8 cellular contexts compared by ENCODE assay signal in the genomic region with DNA sequence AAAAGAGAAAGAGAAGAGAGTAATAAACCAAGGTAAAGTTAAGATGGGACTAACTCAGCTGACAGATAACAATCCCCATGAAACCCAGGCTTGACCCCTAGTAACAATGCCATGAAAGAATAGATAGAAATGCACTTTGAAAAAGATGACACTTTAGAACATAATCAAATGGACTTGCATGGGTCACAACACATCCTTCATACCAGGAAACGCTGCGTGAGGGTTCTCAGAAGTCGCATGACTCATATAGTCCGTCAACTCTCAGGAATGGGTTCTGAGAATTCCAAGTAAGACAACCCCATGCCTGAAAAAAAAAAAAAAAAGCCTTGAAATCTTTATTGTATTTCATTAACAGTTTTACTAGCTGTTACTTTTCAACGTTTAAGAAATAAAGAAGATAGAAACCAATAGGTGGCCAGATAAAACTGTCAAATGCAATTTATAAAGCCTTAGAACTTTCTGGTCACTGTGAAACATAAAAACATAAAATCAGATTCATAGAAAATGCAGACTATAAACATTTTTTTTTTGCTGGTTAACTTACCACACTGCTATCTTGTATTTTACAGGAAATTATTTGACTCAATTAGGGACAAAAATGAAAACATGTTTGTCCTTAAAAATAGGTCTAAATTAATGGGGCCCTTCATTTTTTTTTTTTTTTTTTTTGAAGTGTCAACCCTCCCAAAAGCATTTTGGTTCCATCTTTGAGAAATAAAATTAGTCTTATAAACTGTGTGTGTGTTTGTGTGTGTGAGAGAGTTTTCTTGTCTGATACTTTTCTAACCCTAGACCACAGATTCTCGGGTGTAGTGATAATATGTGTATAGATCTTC.
A peak's percentile ranks its signal among the peaks of the same experiment; 100 is the strongest.
DNase-seq lines count a peak whose midpoint lies in the region; ATAC-seq and TF ChIP-seq lines count a peak whose summit lies in the region.

No MANE protein-coding gene starts in this region.

- no peak overlapping the region for H3K18ac ChIP-seq in trophoblast cell (ENCODE audit: low read length)

- no peaks in the 10 kb centered on the region for H3K4me1 ChIP-seq in CD8-positive, alpha-beta memory T cell (ENCODE audit: insufficient read depth, low read length)
- H3K4me1 ChIP-seq in trophoblast cell (ENCODE audit: control insufficient read depth in 1 of 2, insufficient read depth in 2 of 2, low read length in 2 of 2), result no peaks in the 10 kb centered on the region

- H2BK5ac ChIP-seq in trophoblast cell (ENCODE audit: low read depth, low read length, poor library complexity), result no peak overlapping the region

- H3K4me1 Mint-ChIP-seq in CD8-positive, alpha-beta memory T cell, result peaks cover 0 to 4% (median 0%) of the 10 kb centered on the region in 3 donors

- H3K79me1 ChIP-seq in trophoblast cell (ENCODE audit: low read length), result no peaks in the 10 kb centered on the region

- peak overlapping the region in 2 of 7 donors; percentile 17 to 51 for H3K4me3 Mint-ChIP-seq in CD8-positive, alpha-beta memory T cell

- H3K36me3 Mint-ChIP-seq in CD8-positive, alpha-beta memory T cell, result no peaks in the 10 kb centered on the region

- H3K27me3 Mint-ChIP-seq in CD8-positive, alpha-beta memory T cell, result no peaks in the 10 kb centered on the region

- no peaks in the 10 kb centered on the region for H3K27me3 ChIP-seq in CD8-positive, alpha-beta memory T cell (ENCODE audit: insufficient read depth, low read length, poor library complexity, severe bottlenecking)
- H3K27me3 ChIP-seq in trophoblast cell (ENCODE audit: insufficient read depth, low read length), result no peaks in the 10 kb centered on the region

- no peak overlapping the region for H3K27ac Mint-ChIP-seq in CD8-positive, alpha-beta memory T cell

- H2AK5ac ChIP-seq in trophoblast cell (ENCODE audit: low read length), result no peak overlapping the region

- H4K91ac ChIP-seq in trophoblast cell (ENCODE audit: low read depth, low read length), result no peak overlapping the region

- no peak overlapping the region for H3K9ac ChIP-seq in trophoblast cell (ENCODE audit: low read length)

- no peaks in the 10 kb centered on the region for H3K9me3 ChIP-seq in CD8-positive, alpha-beta memory T cell (ENCODE audit: low read length)
- no peaks in the 10 kb centered on the region for H3K9me3 ChIP-seq in trophoblast cell (ENCODE audit: insufficient read depth, low read depth, low read length)

- no peaks in the 10 kb centered on the region for H3K36me3 ChIP-seq in CD8-positive, alpha-beta memory T cell (ENCODE audit: insufficient read depth, low read length)
- no peaks in the 10 kb centered on the region for H3K36me3 ChIP-seq in trophoblast cell (ENCODE audit: control insufficient read depth in 1 of 2, insufficient read depth in 2 of 2, low read length in 2 of 2)

- no peak for ATAC-seq in HG03442 (IDR thresholded peaks at IDR 0.05; ENCODE audit: unreplicated experiment)
- ATAC-seq in HG03342 (IDR thresholded peaks at IDR 0.05; ENCODE audit: unreplicated experiment), result no peak

- no peak for DNase-seq in CD8-positive, alpha-beta memory T cell
- DNase-seq in RWPE1 (ENCODE audit: low spot score), result peak; percentile 65
- DNase-seq in epithelial cell of prostate (ENCODE audit: low read depth, low spot score), result peak; percentile 8
- peak; percentile 73 to 81 for DNase-seq in trophoblast cell
- DNase-seq in OCI-M1 (lab: John Stamatoyannopoulos, UW), result no peak
- no peak for DNase-seq in NOMO-1 treated with dmso at 0.1 percent for 144 hours (lab: John Stamatoyannopoulos, UW; ENCODE audit: unreplicated experiment)

- H3K4me2 ChIP-seq in trophoblast cell (ENCODE audit: low read length), result no peak overlapping the region

- H3K23ac ChIP-seq in trophoblast cell (ENCODE audit: low read length), result no peak overlapping the region

- no peak overlapping the region for H4K8ac ChIP-seq in trophoblast cell (ENCODE audit: low read depth, low read length)

- H2AFZ ChIP-seq in trophoblast cell (ENCODE audit: insufficient read depth, low read length, poor library complexity), result no peak overlapping the region

- WGBS in trophoblast cell (ENCODE audit: extremely low coverage, insufficient coverage, insufficient read length), result no CpG with 5 or more reads among the region's 6 CpGs

- H3K4me3 ChIP-seq in CD8-positive, alpha-beta memory T cell (ENCODE audit: low read length), result no peak overlapping the region
- no peak overlapping the region for H3K4me3 ChIP-seq in trophoblast cell (ENCODE audit: low read depth, low read length)

- CTCF ChIA-PET in CD8-positive, alpha-beta memory T cell (lab: Charles Lee), result interaction anchor here (0.6 kb wide), 1 partner anchor 89 kb away, joined by 3 read pairs; no protein-coding TSS in a partner anchor
- CTCF ChIA-PET in RWPE1 (lab: Yijun Ruan, JAX), result interaction anchor here (0.6 kb wide), 1 partner anchor 88 kb away, joined by 3 read pairs; no protein-coding TSS in a partner anchor

- no peak overlapping the region for H3K4ac ChIP-seq in trophoblast cell (ENCODE audit: low read depth, low read length)

- H4K12ac ChIP-seq in trophoblast cell (ENCODE audit: low read depth, low read length), result no peak overlapping the region

- no peak overlapping the region for H3K14ac ChIP-seq in trophoblast cell (ENCODE audit: low read length)

- POLR2A ChIA-PET in CD8-positive, alpha-beta memory T cell (lab: Charles Lee), result no interaction called here
- POLR2A ChIA-PET in RWPE1 (lab: Yijun Ruan, JAX; ENCODE audit: low non-redundant PET), result no interaction called here

- H3K9me3 Mint-ChIP-seq in CD8-positive, alpha-beta memory T cell, result peaks cover 0 to 12% (median 5%) of the 10 kb centered on the region in 5 donors

- TF ChIP-seq CTCF in RWPE1 (conservative IDR thresholded peaks at IDR 0.05; ENCODE audit: low read depth), result no peak

- no peak overlapping the region for H2BK12ac ChIP-seq in trophoblast cell (ENCODE audit: low read length)

- H2BK120ac ChIP-seq in trophoblast cell (ENCODE audit: insufficient read depth, low read length, poor library complexity), result no peak overlapping the region

- peak overlapping the region; percentile 66 for H3K27ac ChIP-seq in CD8-positive, alpha-beta memory T cell (ENCODE audit: low read depth, low read length)
- no peak overlapping the region for H3K27ac ChIP-seq in RWPE1
- H3K27ac ChIP-seq in epithelial cell of prostate, result peak overlapping the region; percentile 35
- no peak overlapping the region for H3K27ac ChIP-seq in trophoblast cell (ENCODE audit: low read depth, low read length)

- H3K79me2 ChIP-seq in trophoblast cell (ENCODE audit: control insufficient read depth, insufficient read depth, low read length, poor library complexity), result no peaks in the 10 kb centered on the region

Comparison
In these comparisons a context has a peak if more than half of its experiments do, and no peak if none do; other contexts are left out.
1. DNase-seq: peak in RWPE1 (single experiment), epithelial cell of prostate (single experiment) and trophoblast cell (2 of 2); none in CD8-positive, alpha-beta memory T cell (0 of 5), OCI-M1 (single experiment) and NOMO-1 treated with dmso at 0.1 percent for 144 hours (single experiment).
2. H3K27ac ChIP-seq: peak in CD8-positive, alpha-beta memory T cell (single experiment) and epithelial cell of prostate (single experiment); none in RWPE1 (single experiment) and trophoblast cell (single experiment).